ENCODE assay signal across 23 cellular contexts in genomic region chr11:126101241-126101929, GRCh38. TPM values are rescaled to one million over a fixed set of nuclear protein-coding genes. Genes with fewer than 3 reads are reported as not detected.
A peak's percentile ranks its signal among the peaks of the same experiment; 100 is the strongest.
DNase-seq lines count a peak whose midpoint lies in the region; ATAC-seq and TF ChIP-seq lines count a peak whose summit lies in the region.
"Had no signal": no experiment of that assay in that cellular context is flagged by ENCODE, and none has a peak within 500 bp of the region (broad histone marks: within the 10 kb centered on the region; RNA-seq: fewer than 3 reads in every experiment).

No MANE protein-coding gene starts in this region.

- WGBS in mesodermal cell (ENCODE audit: insufficient coverage in 2 of 2), 2 experiments, result 70 to 80% methylated on average over 7 to 11 of the region's 12 CpGs

- H3F3A ChIP-seq in GM23338 (replicated peaks; ENCODE audit: low read depth) (no peaks in the 10 kb centered on the region; the same call in 1 of the 2 replicates), MM.1S (ENCODE audit: insufficient read depth, low read length) (no peaks in the 10 kb centered on the region)

- H3K9me3 Mint-ChIP-seq in GM23338, result no peaks in the 10 kb centered on the region; the same call in 2 of the 3 replicates
- H3K9me3 Mint-ChIP-seq: activated CD4-positive, alpha-beta memory T cell treated with anti-CD3 and anti-CD28 coated beads, Interleukin-2, amount 10 ng/mL, durations not matched to agents 7 days and 5 days; activated naive CD8-positive, alpha-beta T cell treated with anti-CD3 and anti-CD28 coated beads for 36 hours; natural killer cell treated with Interleukin-12 subunit alpha and Interleukin-12 subunit beta and Interleukin-15 and Interleukin-18, amount 100 ng/mL, for 72 hours; T-helper 1 cell treated with Interleukin-12 subunit alpha and Interleukin-12 subunit beta and Interleukin-4 antibody, amounts not matched to agents 30 μg/mL and 1 μg/mL, for 36 hours had no signal

- DNase-seq in GM23338 (ENCODE audit: low spot score), result no peak
- peak; percentile 33 for DNase-seq in astrocyte of the cerebellum (ENCODE audit: low read depth)
- DNase-seq in retina, result peak; percentile 4
- no peak for DNase-seq in Peyer's patch
- DNase-seq in NCI-H1048 (lab: John Stamatoyannopoulos, UW), result no peak
- no peak for DNase-seq in MM.1S
- DNase-seq: activated CD4-positive, alpha-beta memory T cell treated with anti-CD3 and anti-CD28 coated beads, Interleukin-2, amount 10 ng/mL, durations not matched to agents 7 days and 5 days; activated CD4-positive, alpha-beta T cell treated with anti-CD3 and anti-CD28 coated beads for 1 hour; activated effector memory CD4-positive, alpha-beta T cell treated with Interleukin-2 at 50 U/mL for 16 hours; activated naive CD8-positive, alpha-beta T cell treated with anti-CD3 and anti-CD28 coated beads for 36 hours; dermis blood vessel endothelial cell; left lung; NCI-H1417; NCI-H2029 treated with DMSO at 0.1 percent for 48 hours; NCI-H774; stimulated activated naive CD4-positive, alpha-beta T cell; tibial artery had no signal

- H3K4me2 ChIP-seq in GM23338 (0 out of 2 replicates have a peak overlapping the region, but pooled peaks have one; percentile 6), MM.1S (ENCODE audit: low read depth, low read length) (no peak overlapping the region)

- H3K9me2 ChIP-seq in GM23338 (ENCODE audit: insufficient read depth), result peaks cover 7% of the 10 kb centered on the region
- H3K9me2 ChIP-seq in MM.1S (replicated peaks; ENCODE audit: insufficient read depth, low read length), result no peaks in the 10 kb centered on the region

- no peak for TF ChIP-seq POLR2A in Peyer's patch (IDR thresholded peaks at IDR 0.05)

- no peaks in the 10 kb centered on the region for H3K36me3 Mint-ChIP-seq in GM23338 (ENCODE audit: low read depth)
- H3K36me3 Mint-ChIP-seq: activated naive CD8-positive, alpha-beta T cell treated with anti-CD3 and anti-CD28 coated beads for 36 hours; natural killer cell treated with Interleukin-12 subunit alpha and Interleukin-12 subunit beta and Interleukin-15 and Interleukin-18, amount 100 ng/mL, for 72 hours had no signal

- no peak overlapping the region for H3K27ac ChIP-seq in GM23338 (ENCODE audit: low read depth)
- peak overlapping the region; percentile 64 for H3K27ac ChIP-seq in mesodermal cell (ENCODE audit: low read depth, low read length, severe bottlenecking)
- H3K27ac ChIP-seq in Peyer's patch, result no peak overlapping the region
- H3K27ac ChIP-seq in MM.1S (ENCODE audit: low read length), result no peak overlapping the region
- H3K27ac ChIP-seq: RWPE1, tibial artery had no signal

- in situ Hi-C loops in astrocyte of the cerebellum (cut with HindIII; ENCODE audit: low sequenced_read_pairs), result no loop called here

- TF ChIP-seq CTCF in GM23338 (conservative IDR thresholded peaks at IDR 0.05; ENCODE audit: low read depth in 2 of 2) (no peak), astrocyte of the cerebellum (IDR thresholded peaks at IDR 0.05; ENCODE audit: low read depth, low read length, missing control alignments) (no peak), Peyer's patch (IDR thresholded peaks at IDR 0.05) (no peak), MM.1S (IDR thresholded peaks at IDR 0.05; ENCODE audit: low read length) (no peak)

- H3K4me3 Mint-ChIP-seq in GM23338, result no peak overlapping the region
- H3K4me3 Mint-ChIP-seq: activated CD4-positive, alpha-beta memory T cell treated with anti-CD3 and anti-CD28 coated beads, Interleukin-2, amount 10 ng/mL, durations not matched to agents 7 days and 5 days; activated naive CD8-positive, alpha-beta T cell treated with anti-CD3 and anti-CD28 coated beads for 36 hours; natural killer cell treated with Interleukin-12 subunit alpha and Interleukin-12 subunit beta and Interleukin-15 and Interleukin-18, amount 100 ng/mL, for 72 hours; T-helper 1 cell treated with Interleukin-12 subunit alpha and Interleukin-12 subunit beta and Interleukin-4 antibody, amounts not matched to agents 30 μg/mL and 1 μg/mL, for 36 hours had no signal

- H3K9ac ChIP-seq in MM.1S (ENCODE audit: low read length), result no peak overlapping the region

- ATAC-seq in GM23338 (no peak), HG03469 (IDR thresholded peaks at IDR 0.05; ENCODE audit: unreplicated experiment) (no peak)
- ATAC-seq: K562; natural killer cell treated with Interleukin-12 subunit alpha and Interleukin-12 subunit beta and Interleukin-15 and Interleukin-18, amount 100 ng/mL, for 72 hours had no signal

- H3K79me2 ChIP-seq in GM23338 (replicated peaks; ENCODE audit: insufficient read depth) (no peaks in the 10 kb centered on the region), MM.1S (ENCODE audit: low read length) (no peaks in the 10 kb centered on the region)

- H2AFZ ChIP-seq in GM23338 (peak overlapping the region; percentile 90; the same call in 1 of the 2 replicates), MM.1S (ENCODE audit: low read length) (no peak overlapping the region)

- no peaks in the 10 kb centered on the region for H3K27me3 ChIP-seq in GM23338 (ENCODE audit: insufficient read depth)
- H3K27me3 ChIP-seq in Peyer's patch, result no peaks in the 10 kb centered on the region
- no peaks in the 10 kb centered on the region for H3K27me3 ChIP-seq in MM.1S (replicated peaks; ENCODE audit: insufficient read depth, low read length)
- H3K27me3 ChIP-seq: left lung had no signal

- H3K27ac Mint-ChIP-seq in GM23338, result no peak overlapping the region; the same call in 1 of the 2 replicates
- H3K27ac Mint-ChIP-seq: activated CD4-positive, alpha-beta memory T cell treated with anti-CD3 and anti-CD28 coated beads, Interleukin-2, amount 10 ng/mL, durations not matched to agents 7 days and 5 days; activated naive CD8-positive, alpha-beta T cell treated with anti-CD3 and anti-CD28 coated beads for 36 hours; natural killer cell treated with Interleukin-12 subunit alpha and Interleukin-12 subunit beta and Interleukin-15 and Interleukin-18, amount 100 ng/mL, for 72 hours; T-helper 1 cell treated with Interleukin-12 subunit alpha and Interleukin-12 subunit beta and Interleukin-4 antibody, amounts not matched to agents 30 μg/mL and 1 μg/mL, for 36 hours had no signal

- peaks cover 42% of the 10 kb centered on the region for H3K4me1 ChIP-seq in GM23338 (ENCODE audit: insufficient read depth)
- H3K4me1 ChIP-seq in mesodermal cell (ENCODE audit: control insufficient read depth, insufficient read depth, low read length, poor library complexity, severe bottlenecking), result peaks cover 19% of the 10 kb centered on the region
- peaks cover 0 to 7% (median 0%) of the 10 kb centered on the region in 4 donors for H3K4me1 ChIP-seq in Peyer's patch
- H3K4me1 ChIP-seq in MM.1S (ENCODE audit: low read length), result peaks cover 21% of the 10 kb centered on the region

- H3K4me3 ChIP-seq in GM23338 (no peak overlapping the region), astrocyte of the cerebellum (ENCODE audit: low read depth, low read length) (no peak overlapping the region), mesodermal cell (ENCODE audit: extremely low read depth, insufficient read depth, low read length, poor library complexity, severe bottlenecking) (no peak overlapping the region), Peyer's patch (no peak overlapping the region), MM.1S (ENCODE audit: low read length) (no peak overlapping the region)
- H3K4me3 ChIP-seq: K562, left lung, tibial artery had no signal

- H4K20me1 ChIP-seq in GM23338 (replicated peaks; ENCODE audit: insufficient read depth) (no peaks in the 10 kb centered on the region), MM.1S (ENCODE audit: insufficient read depth, low read length) (no peaks in the 10 kb centered on the region)

- peaks cover 24% of the 10 kb centered on the region for H3K27me3 Mint-ChIP-seq in GM23338 (ENCODE audit: insufficient read depth, low read depth, poor library complexity)
- H3K27me3 Mint-ChIP-seq: activated CD4-positive, alpha-beta memory T cell treated with anti-CD3 and anti-CD28 coated beads, Interleukin-2, amount 10 ng/mL, durations not matched to agents 7 days and 5 days had no signal

- peaks cover 72% of the 10 kb centered on the region for H3K4me1 Mint-ChIP-seq in GM23338
- H3K4me1 Mint-ChIP-seq: activated CD4-positive, alpha-beta memory T cell treated with anti-CD3 and anti-CD28 coated beads, Interleukin-2, amount 10 ng/mL, durations not matched to agents 7 days and 5 days; activated naive CD8-positive, alpha-beta T cell treated with anti-CD3 and anti-CD28 coated beads for 36 hours had no signal

- H3K36me3 ChIP-seq in GM23338 (ENCODE audit: insufficient read depth) (no peaks in the 10 kb centered on the region), mesodermal cell (ENCODE audit: control insufficient read depth, insufficient read depth, low read length) (no peaks in the 10 kb centered on the region), Peyer's patch (no peaks in the 10 kb centered on the region), MM.1S (replicated peaks; ENCODE audit: insufficient read depth, low read length) (no peaks in the 10 kb centered on the region)
- H3K36me3 ChIP-seq: left lung, tibial artery had no signal

- H3K9me3 ChIP-seq in mesodermal cell (ENCODE audit: control insufficient read depth, low read length) (no peaks in the 10 kb centered on the region), Peyer's patch (no peaks in the 10 kb centered on the region), MM.1S (replicated peaks; ENCODE audit: insufficient read depth, low read length) (no peaks in the 10 kb centered on the region)
- H3K9me3 ChIP-seq: left lung, tibial artery had no signal

TF ChIP-seq in GM23338, 12 proteins besides CTCF, POLR2A, EP300 and RAD21:
- no peak for TF ChIP-seq NANOG (IDR thresholded peaks at IDR 0.05; ENCODE audit: borderline replicate concordance)
- TF ChIP-seq EZH2 (IDR thresholded peaks at IDR 0.05; ENCODE audit: low read depth, unreplicated experiment), result no peak
- no peak for TF ChIP-seq ZNF114 (CRISPR knock-in tag; IDR thresholded peaks at IDR 0.05)
- no peak for TF ChIP-seq STAT1 (IDR thresholded peaks at IDR 0.05; ENCODE audit: unreplicated experiment)

RNA-seq across cellular contexts. Expression of gene CDON, which starts 38.7 kb away (rescaled TPM):
- total RNA-seq in GM23338 (2014; rRNA removed; shearing (Covaris generic)), result 31.2 and 35.5 TPM in 2 replicates
- 3.3 and 4.1 TPM in 2 replicates for polyA plus RNA-seq in GM23338 (2016; fragmentation: Nextera tagmentation; extraction: Ambion mirVana)
- polyA plus RNA-seq in mesodermal cell (2013, experiment 1 of 2), result 13.9 TPM
- 14.9 TPM for polyA plus RNA-seq in mesodermal cell (2013, experiment 2 of 2)
- total RNA-seq in Peyer's patch, result 1 to 10 TPM; 1.9 to 8.0 (median 3.8) TPM

Comparison
In these comparisons a context has a peak if more than half of its experiments do, and no peak if none do; other contexts are left out.
1. DNase-seq: peak in astrocyte of the cerebellum (single experiment) and retina (single experiment); none in GM23338 (single experiment), Peyer's patch (0 of 3), NCI-H1048 (single experiment) and MM.1S (single experiment).